In genomic region chr18:54086046-54086802, GRCh38 we compare ENCODE assay signal across 8 cellular contexts.
DNase-seq lines count a peak whose midpoint lies in the region; ATAC-seq, FAIRE-seq and TF ChIP-seq lines count a peak whose summit lies in the region.

No MANE protein-coding gene starts in this region.

- H2AFZ ChIP-seq in PC-3 (ENCODE audit: low read length): no peak overlapping the region

- DNase-seq in effector CD8-positive, alpha-beta T cell (lab: John Stamatoyannopoulos, UW): no peak
- DNase-seq in 8988T (no peak), PC-3 (no peak), urothelium cell line (ENCODE audit: low spot score) (no peak)

- TF ChIP-seq CTCF in PC-3 (conservative IDR thresholded peaks at IDR 0.05; ENCODE audit: low read depth, low read length): no peak

- ATAC-seq in GM18867 (IDR thresholded peaks at IDR 0.05; ENCODE audit: unreplicated experiment): peak; percentile 87
- ATAC-seq in GM21576 (IDR thresholded peaks at IDR 0.05; ENCODE audit: unreplicated experiment): peak; percentile 89
- ATAC-seq in HG03457 (IDR thresholded peaks at IDR 0.05; ENCODE audit: unreplicated experiment): peak; percentile 78
- ATAC-seq in activated T-helper 17 cell treated with anti-CD3 and anti-CD28 coated beads, Interleukin-2, amount 50 U/mL, for 72 hours (replicated peaks): peak; percentile 93
- no peak for ATAC-seq in PC-3

- H3K9me3 Mint-ChIP-seq in activated T-helper 17 cell treated with anti-CD3 and anti-CD28 coated beads, Interleukin-2, amount 50 U/mL, for 72 hours: peaks cover 9% of the 10 kb centered on the region

- no TSS peak for BruUV-seq in PC-3 (replicated peaks; lab: Mats Ljungman, UMichigan)

- no peaks in the 10 kb centered on the region for H3K9me3 ChIP-seq in PC-3 (ENCODE audit: low read length)

- H3K79me2 ChIP-seq in PC-3 (ENCODE audit: low read length): no peaks in the 10 kb centered on the region

- no peak overlapping the region for H3K27ac ChIP-seq in PC-3 (ENCODE audit: low read length)

- no peaks in the 10 kb centered on the region for H3K27me3 ChIP-seq in PC-3 (ENCODE audit: low read length)

- peaks cover 19% of the 10 kb centered on the region for H3K4me1 Mint-ChIP-seq in activated T-helper 17 cell treated with anti-CD3 and anti-CD28 coated beads, Interleukin-2, amount 50 U/mL, for 72 hours

- H3K9me2 ChIP-seq in PC-3 (replicated peaks; ENCODE audit: low read length): no peaks in the 10 kb centered on the region

- POLR2A ChIA-PET in PC-3 (lab: Charles Lee; ENCODE audit: unreplicated experiment): no interaction called here

- H3K36me3 Mint-ChIP-seq in activated T-helper 17 cell treated with anti-CD3 and anti-CD28 coated beads, Interleukin-2, amount 50 U/mL, for 72 hours (ENCODE audit: low read depth): no peaks in the 10 kb centered on the region

- H3K4me2 ChIP-seq in PC-3 (ENCODE audit: low read length): no peak overlapping the region

- intact Hi-C loops in PC-3 (cut with micrococcal nuclease): no loop called here

- no peak overlapping the region for H3K4me3 ChIP-seq in PC-3 (ENCODE audit: low read length)

- no peaks in the 10 kb centered on the region for H4K20me1 ChIP-seq in PC-3 (ENCODE audit: low read length)

- FAIRE-seq in urothelium cell line (lab: Jason Lieb, UNC): no peak

- H3K36me3 ChIP-seq in PC-3 (ENCODE audit: low read depth, low read length): no peaks in the 10 kb centered on the region

- CTCF ChIA-PET in PC-3 (lab: Charles Lee): no interaction called here

- H3F3A ChIP-seq in PC-3 (ENCODE audit: low read length, unreplicated experiment): no peaks in the 10 kb centered on the region

- peak overlapping the region; percentile 61 for H3K27ac Mint-ChIP-seq in activated T-helper 17 cell treated with anti-CD3 and anti-CD28 coated beads, Interleukin-2, amount 50 U/mL, for 72 hours

- H3K4me1 ChIP-seq in PC-3 (ENCODE audit: insufficient read depth, low read length): peaks cover 2% of the 10 kb centered on the region

- H3K9ac ChIP-seq in PC-3 (ENCODE audit: low read length): no peak overlapping the region

- no peaks in the 10 kb centered on the region for H3K27me3 Mint-ChIP-seq in activated T-helper 17 cell treated with anti-CD3 and anti-CD28 coated beads, Interleukin-2, amount 50 U/mL, for 72 hours

- peak overlapping the region; percentile 51 for H3K4me3 Mint-ChIP-seq in activated T-helper 17 cell treated with anti-CD3 and anti-CD28 coated beads, Interleukin-2, amount 50 U/mL, for 72 hours
